In the genomic region with DNA sequence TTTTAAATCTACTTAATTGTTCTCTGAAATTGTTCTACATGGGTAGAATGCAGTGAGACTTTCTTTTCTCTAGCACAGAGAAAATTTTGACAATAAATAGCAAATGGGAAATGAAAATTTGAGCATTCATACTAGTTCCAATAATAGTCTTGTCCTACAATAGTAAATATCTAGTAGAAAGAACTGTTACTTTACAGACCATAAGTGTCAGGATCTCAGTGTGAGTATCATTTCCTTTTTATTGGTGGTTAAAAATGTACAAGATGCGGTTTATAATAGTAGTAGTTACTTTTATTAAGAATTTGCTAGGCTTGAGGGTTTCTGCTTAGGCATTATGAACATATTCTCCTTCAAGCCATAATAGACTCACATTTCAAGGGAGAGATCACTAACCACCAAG, we compare ENCODE assay signal across 19 cellular contexts. TPM values are rescaled to one million over a fixed set of nuclear protein-coding genes. Genes with fewer than 3 reads are reported as not detected.
DNase-seq lines count a peak whose midpoint lies in the region; ATAC-seq and TF ChIP-seq lines count a peak whose summit lies in the region.
"Had no signal": no experiment of that assay in that cellular context is flagged by ENCODE, and none has a peak within 500 bp of the region (broad histone marks: within the 10 kb centered on the region; RNA-seq: fewer than 3 reads in every experiment).

No MANE protein-coding gene starts in this region.

- no peak overlapping the region for H3K9ac ChIP-seq in Loucy (ENCODE audit: low read depth, low read length, poor library complexity, severe bottlenecking)

- H3K4me3 ChIP-seq in Loucy (ENCODE audit: low read length, poor library complexity, severe bottlenecking), result no peak overlapping the region
- H3K4me3 ChIP-seq: MG63, SJSA1 had no signal

- no peaks in the 10 kb centered on the region for H3K9me3 ChIP-seq in Loucy (ENCODE audit: insufficient read depth, low read depth, low read length)
- H3K9me3 ChIP-seq: MG63, SJSA1 had no signal

- peak; percentile 78 for ATAC-seq in GM18511 (IDR thresholded peaks at IDR 0.05; ENCODE audit: unreplicated experiment)
- peak; percentile 65 for ATAC-seq in GM19395 (IDR thresholded peaks at IDR 0.05; ENCODE audit: unreplicated experiment)
- ATAC-seq in HG02798 (IDR thresholded peaks at IDR 0.05; ENCODE audit: poor library complexity, unreplicated experiment), result peak; percentile 34
- no peak for ATAC-seq in GM18498 (IDR thresholded peaks at IDR 0.05; ENCODE audit: unreplicated experiment)
- no peak for ATAC-seq in naive thymus-derived CD8-positive, alpha-beta T cell

- H3K4me1 Mint-ChIP-seq in naive thymus-derived CD8-positive, alpha-beta T cell, result no peaks in the 10 kb centered on the region

- H3K27ac Mint-ChIP-seq in naive thymus-derived CD8-positive, alpha-beta T cell, result no peak overlapping the region
- H3K27ac Mint-ChIP-seq: CD14-positive monocyte; T-helper 2 cell treated with Interferon-gamma antibody and Interleukin-4, amounts not matched to agents 5 μg/mL and 100 μg/mL, for 36 hours had no signal

- POLR2A ChIA-PET in naive thymus-derived CD8-positive, alpha-beta T cell (lab: Charles Lee), result no interaction called here

- DNase-seq in naive thymus-derived CD8-positive, alpha-beta T cell, result no peak
- no peak for DNase-seq in NCI-H1417 treated with DMSO at 0.1 percent for 48 hours (lab: John Stamatoyannopoulos, UW)
- DNase-seq in stimulated activated CD4-positive, alpha-beta T cell treated with anti-CD3 and anti-CD28 coated beads, Interleukin-15, amount 100 ng/mL, for 24 hours, result no peak
- DNase-seq: ACHN; AML-193; H7; MG63; NCI-H1105; NCI-H187; NCI-H446; NK-92 treated with Interleukin-12 subunit alpha and Interleukin-12 subunit beta, amount 100 ng/mL, for 24 hours had no signal

- H3K4me3 Mint-ChIP-seq in naive thymus-derived CD8-positive, alpha-beta T cell, result no peak overlapping the region
- H3K4me3 Mint-ChIP-seq: CD14-positive monocyte; T-helper 2 cell treated with Interferon-gamma antibody and Interleukin-4, amounts not matched to agents 5 μg/mL and 100 μg/mL, for 36 hours had no signal

- 0 out of 2 replicates have a peak overlapping the region, but pooled peaks have one; percentile 12 for H2AFZ ChIP-seq in Loucy (ENCODE audit: low read length)

- TF ChIP-seq CTCF in Loucy (conservative IDR thresholded peaks at IDR 0.05; ENCODE audit: low read length), result no peak

- H3K36me3 ChIP-seq in Loucy (ENCODE audit: insufficient read depth, low read length), result no peaks in the 10 kb centered on the region
- H3K36me3 ChIP-seq: MG63, SJSA1 had no signal

- peaks cover 9% of the 10 kb centered on the region for H3K4me1 ChIP-seq in Loucy (ENCODE audit: insufficient read depth, low read length, poor library complexity, severe bottlenecking)

- H3K9me3 Mint-ChIP-seq in naive thymus-derived CD8-positive, alpha-beta T cell, result peaks cover 0 to 4% (median 0%) of the 10 kb centered on the region in 9 donors
- H3K9me3 Mint-ChIP-seq: T-helper 2 cell treated with Interferon-gamma antibody and Interleukin-4, amounts not matched to agents 5 μg/mL and 100 μg/mL, for 36 hours had no signal

- no peaks in the 10 kb centered on the region for H3K9me2 ChIP-seq in Loucy (replicated peaks; ENCODE audit: low read depth, low read length)

- H3K27me3 Mint-ChIP-seq in naive thymus-derived CD8-positive, alpha-beta T cell, result peaks cover 0 to 7% (median 4%) of the 10 kb centered on the region in 5 donors

- no peaks in the 10 kb centered on the region for H4K20me1 ChIP-seq in Loucy (ENCODE audit: insufficient read depth, low read length, poor library complexity, severe bottlenecking)

- H3K36me3 Mint-ChIP-seq in naive thymus-derived CD8-positive, alpha-beta T cell, result no peaks in the 10 kb centered on the region
- H3K36me3 Mint-ChIP-seq: CD14-positive monocyte had no signal

- no peaks in the 10 kb centered on the region for H3F3A ChIP-seq in Loucy (ENCODE audit: low read depth)

- H3K27me3 ChIP-seq in Loucy (ENCODE audit: insufficient read depth, low read length, poor library complexity, severe bottlenecking), result no peaks in the 10 kb centered on the region
- H3K27me3 ChIP-seq: MG63, SJSA1 had no signal

- no peak overlapping the region for H3K4me2 ChIP-seq in Loucy (ENCODE audit: low read depth, low read length, poor library complexity, severe bottlenecking)

- H3K79me2 ChIP-seq in Loucy (ENCODE audit: insufficient read depth, low read length), result no peaks in the 10 kb centered on the region

RNA-seq across cellular contexts. Expression of a gene that starts 43.2 kb away (rescaled TPM):
- total RNA-seq in naive thymus-derived CD8-positive, alpha-beta T cell, result not detected
- polyA plus RNA-seq in naive thymus-derived CD8-positive, alpha-beta T cell, result not detected
- total RNA-seq: H7 had no signal
- polyA plus RNA-seq: CD14-positive monocyte had no signal

Comparison
In these comparisons a context has a peak if more than half of its experiments do, and no peak if none do; other contexts are left out.
1. ATAC-seq: peak in GM18511 (single experiment), GM19395 (single experiment) and HG02798 (single experiment); none in GM18498 (single experiment) and naive thymus-derived CD8-positive, alpha-beta T cell (0 of 2).